ENCODE assay signal across 22 cellular contexts in genomic region chr3:79202471-79203143, GRCh38.
DNase-seq lines count a peak whose midpoint lies in the region; ATAC-seq and TF ChIP-seq lines count a peak whose summit lies in the region.
"Had no signal": no experiment of that assay in that cellular context is flagged by ENCODE, and none has a peak within 500 bp of the region (broad histone marks: within the 10 kb centered on the region; RNA-seq: fewer than 3 reads in every experiment).

No MANE protein-coding gene starts in this region.

- H4K20me1 ChIP-seq in SK-N-SH (ENCODE audit: insufficient read depth), result no peaks in the 10 kb centered on the region

- H3K4me3 Mint-ChIP-seq in endodermal cell (no peak overlapping the region), mesothelial cell of epicardium (no peak overlapping the region)
- H3K4me3 Mint-ChIP-seq in effector memory CD8-positive, alpha-beta T cell, result no peak overlapping the region
- H3K4me3 Mint-ChIP-seq: CD14-positive monocyte had no signal

- peaks cover 7% of the 10 kb centered on the region for H3K4me1 Mint-ChIP-seq in endodermal cell
- peaks cover 16% of the 10 kb centered on the region for H3K4me1 Mint-ChIP-seq in mesothelial cell of epicardium
- H3K4me1 Mint-ChIP-seq in effector memory CD8-positive, alpha-beta T cell (ENCODE audit: low read depth in 2 of 2), result no peaks in the 10 kb centered on the region
- H3K4me1 Mint-ChIP-seq: CD14-positive monocyte had no signal

- WGBS in SK-N-SH (ENCODE audit: low lambda C conversion rate), result 72% methylated on average over 5 of the region's 5 CpGs
- 33 to 68% methylated on average over 3 to 5 of the region's 5 CpGs for WGBS in endodermal cell (ENCODE audit: insufficient coverage in 1 of 2, insufficient read length in 1 of 2), 2 experiments

- no peaks in the 10 kb centered on the region for H3K36me3 ChIP-seq in SK-N-SH (replicated peaks in 1 of 2; ENCODE audit: control insufficient read depth in 1 of 2, insufficient read depth in 2 of 2, low read length in 1 of 2)
- no peaks in the 10 kb centered on the region for H3K36me3 ChIP-seq in endodermal cell (ENCODE audit: control insufficient read depth, insufficient read depth, low read length)
- H3K36me3 ChIP-seq: MG63 had no signal

- H2AFZ ChIP-seq in SK-N-SH (ENCODE audit: low read depth), result peak overlapping the region; percentile 17; the same call in 1 of the 2 replicates

- H3K27ac Mint-ChIP-seq in endodermal cell, result peak overlapping the region; percentile 6
- peak overlapping the region; percentile 60 for H3K27ac Mint-ChIP-seq in mesothelial cell of epicardium
- no peak overlapping the region for H3K27ac Mint-ChIP-seq in effector memory CD8-positive, alpha-beta T cell
- H3K27ac Mint-ChIP-seq: CD14-positive monocyte had no signal

- H3F3A ChIP-seq in SK-N-SH (replicated peaks; ENCODE audit: insufficient read depth), result peaks cover 8% of the 10 kb centered on the region

- H3K36me3 Mint-ChIP-seq in endodermal cell (ENCODE audit: low read depth), result peaks cover 2% of the 10 kb centered on the region
- H3K36me3 Mint-ChIP-seq in mesothelial cell of epicardium, result no peaks in the 10 kb centered on the region
- no peaks in the 10 kb centered on the region for H3K36me3 Mint-ChIP-seq in effector memory CD8-positive, alpha-beta T cell (ENCODE audit: insufficient read depth)
- H3K36me3 Mint-ChIP-seq: CD14-positive monocyte had no signal

- H3K4me2 ChIP-seq in SK-N-SH, result no peak overlapping the region

- TF ChIP-seq CTCF in SK-N-SH (IDR thresholded peaks at IDR 0.05) (no peak), endodermal cell (conservative IDR thresholded peaks at IDR 0.05) (no peak), mesothelial cell of epicardium (IDR thresholded peaks at IDR 0.05; ENCODE audit: unreplicated experiment) (no peak)

- H3K27ac ChIP-seq in SK-N-SH (ENCODE audit: low read depth in 2 of 2, low read length in 1 of 2), result peak overlapping the region; percentile 41 to 67; a peak in 3 of 4 replicates
- H3K27ac ChIP-seq in endodermal cell (ENCODE audit: low read depth, low read length), result no peak overlapping the region
- H3K27ac ChIP-seq: HL-60 had no signal

- no peaks in the 10 kb centered on the region; a peak in 2 of 4 replicates for H3K4me1 ChIP-seq in SK-N-SH (ENCODE audit: control insufficient read depth in 1 of 2, insufficient read depth in 2 of 2, low read depth in 1 of 2, low read length in 1 of 2)
- no peaks in the 10 kb centered on the region for H3K4me1 ChIP-seq in endodermal cell (ENCODE audit: control insufficient read depth, insufficient read depth, low read length)

- CTCF ChIA-PET in SK-N-SH (lab: Yijun Ruan, JAX), result interaction anchor here (1.2 kb wide), 1 partner anchor 124 kb away, joined by 4 read pairs; no protein-coding TSS in a partner anchor

- no peak; the same call in 1 of the 3 replicates for ATAC-seq in SK-N-SH treated with all-trans-retinoic acid at 6 μM for 48 hours
- no peak for ATAC-seq in effector memory CD8-positive, alpha-beta T cell (replicated peaks)
- no peak for ATAC-seq in GM21447 (IDR thresholded peaks at IDR 0.05; ENCODE audit: unreplicated experiment)
- ATAC-seq: HCT116, PC-3 had no signal

- TF ChIP-seq EP300 in SK-N-SH (IDR thresholded peaks at IDR 0.05; ENCODE audit: borderline replicate concordance in 1 of 2, low read depth in 1 of 2, low read length in 1 of 2), result no peak

- no peaks in the 10 kb centered on the region for H3K79me2 ChIP-seq in SK-N-SH (ENCODE audit: insufficient read depth)

- 0 out of 2 replicates have a peak, but pooled peaks cover 5% of the 10 kb centered on the region for H3K9me3 ChIP-seq in SK-N-SH
- H3K9me3 ChIP-seq in endodermal cell (ENCODE audit: control insufficient read depth, low read length), result peaks cover 2% of the 10 kb centered on the region
- H3K9me3 ChIP-seq: MG63 had no signal

- H3K27me3 Mint-ChIP-seq in endodermal cell (ENCODE audit: insufficient read depth) (no peaks in the 10 kb centered on the region), mesothelial cell of epicardium (ENCODE audit: low read depth) (no peaks in the 10 kb centered on the region)
- no peaks in the 10 kb centered on the region for H3K27me3 Mint-ChIP-seq in effector memory CD8-positive, alpha-beta T cell

- peaks cover 11% of the 10 kb centered on the region for H3K9me3 Mint-ChIP-seq in endodermal cell
- peaks cover 10% of the 10 kb centered on the region for H3K9me3 Mint-ChIP-seq in mesothelial cell of epicardium
- peaks cover 7% of the 10 kb centered on the region in 2 donors for H3K9me3 Mint-ChIP-seq in effector memory CD8-positive, alpha-beta T cell

- H3K9ac ChIP-seq in SK-N-SH (no peak overlapping the region), endodermal cell (ENCODE audit: extremely low read depth, low read length, poor library complexity, severe bottlenecking) (no peak overlapping the region)

- DNase-seq in SK-N-SH (no peak), endodermal cell (no peak), mesothelial cell of epicardium (ENCODE audit: low spot score in 2 of 2, unreplicated experiment in 2 of 2) (no peak), OCI-M2 (lab: John Stamatoyannopoulos, UW; ENCODE audit: unreplicated experiment) (no peak)
- DNase-seq in effector memory CD8-positive, alpha-beta T cell, result no peak
- no peak for DNase-seq in activated CD4-positive, alpha-beta T cell treated with anti-CD3 and anti-CD28 coated beads for 4 hours
- DNase-seq: 8988T, DND-41, Kasumi-1, MG63, NCI-H1092 treated with DMSO at 0.1 percent for 48 hours, NCI-H2227 treated with DMSO at 0.1 percent for 48 hours, NCI-H510A treated with DMSO at 0.1 percent for 48 hours, NCI-H774, PC-3, RPMI8226, SIG-M5 had no signal

- H3K27me3 ChIP-seq in SK-N-SH (ENCODE audit: insufficient read depth) (no peaks in the 10 kb centered on the region), endodermal cell (ENCODE audit: control insufficient read depth, insufficient read depth, low read length, poor library complexity, severe bottlenecking) (no peaks in the 10 kb centered on the region)
- H3K27me3 ChIP-seq: MG63 had no signal

- POLR2A ChIA-PET in SK-N-SH (lab: Yijun Ruan, JAX), result no interaction called here

- no peak for TF ChIP-seq RAD21 in SK-N-SH (IDR thresholded peaks at IDR 0.05; ENCODE audit: low read length)

- H3K4me3 ChIP-seq in SK-N-SH (ENCODE audit: low read depth in 2 of 2, low read length in 1 of 2) (no peak overlapping the region), endodermal cell (ENCODE audit: low read length) (no peak overlapping the region)
- H3K4me3 ChIP-seq: MG63 had no signal

- no peaks in the 10 kb centered on the region for H3K9me2 ChIP-seq in SK-N-SH

TF ChIP-seq in SK-N-SH, 30 proteins besides CTCF, POLR2A, EP300 and RAD21:
- TF ChIP-seq FOXJ3 (CRISPR knock-in tag; IDR thresholded peaks at IDR 0.05), result no peak
- no peak for TF ChIP-seq PBX3 (IDR thresholded peaks at IDR 0.05)
- TF ChIP-seq YY1 (IDR thresholded peaks at IDR 0.05; ENCODE audit: low read depth), result no peak
TF ChIP-seq in SK-N-SH: peak in this region for 0.

TF ChIP-seq in SK-N-SH treated with all-trans-retinoic acid at 6 μM for 48 hours, 23 proteins besides CTCF, POLR2A, EP300 and RAD21:
- TF ChIP-seq ZNF8 (CRISPR knock-in tag; IDR thresholded peaks at IDR 0.05) (no peak), ZC3H10 (CRISPR knock-in tag; IDR thresholded peaks at IDR 0.05) (no peak)

Comparison
In these comparisons a context has a peak if more than half of its experiments do, and no peak if none do; other contexts are left out.
1. H3K27ac Mint-ChIP-seq: peak in endodermal cell (single experiment) and mesothelial cell of epicardium (single experiment); none in effector memory CD8-positive, alpha-beta T cell (0 of 2).